ENCODE assay signal across 17 cellular contexts in the genomic region with DNA sequence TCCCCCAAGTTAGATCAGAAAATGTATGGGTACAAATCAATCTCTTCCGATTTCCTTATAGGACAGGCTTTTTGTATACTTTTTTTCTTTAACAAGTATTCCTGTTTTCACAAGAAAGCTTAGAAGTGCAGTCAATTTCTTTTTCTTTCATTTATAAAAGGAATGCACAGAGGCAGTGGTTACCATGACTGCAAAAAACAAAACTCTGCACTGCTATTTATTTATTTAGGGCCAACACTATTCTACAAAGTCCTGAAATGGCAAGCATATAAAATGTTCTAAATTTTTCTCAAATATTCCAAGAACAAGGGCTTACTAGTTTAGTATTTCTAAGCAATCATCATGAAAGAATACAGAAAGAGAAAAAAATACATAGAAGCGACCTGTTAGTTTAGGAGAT. TPM values are rescaled to one million over a fixed set of nuclear protein-coding genes. Genes with fewer than 3 reads are reported as not detected.
DNase-seq lines count a peak whose midpoint lies in the region; ATAC-seq and TF ChIP-seq lines count a peak whose summit lies in the region.
"Had no signal": no experiment of that assay in that cellular context is flagged by ENCODE, and none has a peak within 500 bp of the region (broad histone marks: within the 10 kb centered on the region; RNA-seq: fewer than 3 reads in every experiment).

No MANE protein-coding gene starts in this region.

- no peaks in the 10 kb centered on the region for H4K20me1 ChIP-seq in OCI-LY1 (ENCODE audit: insufficient read depth, low read length)

- H3K9me2 ChIP-seq in OCI-LY1 (ENCODE audit: low read depth, low read length), result no peaks in the 10 kb centered on the region

- peak; percentile 26 for DNase-seq in AG08396 (ENCODE audit: low spot score)
- peak; percentile 87 for DNase-seq in dedifferentiated amniotic fluid mesenchymal stem cell (ENCODE audit: extremely low spot score)
- peak; percentile 45 to 48 for DNase-seq in lung microvascular endothelial cell (ENCODE audit: low read depth in 2 of 2)
- DNase-seq in stimulated activated naive B cell treated with anti-CD40 and anti-IgM and Interleukin-4, amounts not matched to agents 10 μg/mL and 1 μg/mL and 100 μg/mL, for 72 hours, result no peak
- no peak for DNase-seq in SW480 (ENCODE audit: low spot score)
- DNase-seq in immature natural killer cell, result no peak
- DNase-seq: AML-193; colonic mucosa; naive B cell; NCI-H1105; stimulated activated naive CD8-positive, alpha-beta T cell treated with anti-CD3 and anti-CD28 coated beads, Interleukin-15, amount 100 ng/mL, for 72 hours; uterus had no signal

- peaks cover 25% of the 10 kb centered on the region for H3K4me1 ChIP-seq in OCI-LY1 (ENCODE audit: insufficient read depth, low read length, severe bottlenecking)
- H3K4me1 ChIP-seq: colonic mucosa, prostate gland had no signal

- H3K4me1 Mint-ChIP-seq in stimulated activated naive B cell treated with anti-CD40 and anti-IgM and Interleukin-4, amounts not matched to agents 10 μg/mL and 1 μg/mL and 100 μg/mL, for 72 hours, result peaks cover 15 to 37% of the 10 kb centered on the region in 2 donors
- peaks cover 49 to 75% of the 10 kb centered on the region in 2 donors for H3K4me1 Mint-ChIP-seq in immature natural killer cell

- no peak overlapping the region for H3K4me3 ChIP-seq in OCI-LY1 (ENCODE audit: low read depth, low read length, poor library complexity, severe bottlenecking)
- H3K4me3 ChIP-seq: colonic mucosa, prostate gland, uterus had no signal

- no peak overlapping the region for H3K9ac ChIP-seq in OCI-LY1 (ENCODE audit: low read length)

- no peaks in the 10 kb centered on the region for H3K27me3 Mint-ChIP-seq in stimulated activated naive B cell treated with anti-CD40 and anti-IgM and Interleukin-4, amounts not matched to agents 10 μg/mL and 1 μg/mL and 100 μg/mL, for 72 hours
- peaks cover 0 to under 1% (median 0%) of the 10 kb centered on the region in 3 donors for H3K27me3 Mint-ChIP-seq in immature natural killer cell (ENCODE audit: low read depth in 3 of 3)
- H3K27me3 Mint-ChIP-seq: IgD-negative memory B cell; naive B cell; stimulated activated naive CD8-positive, alpha-beta T cell treated with anti-CD3 and anti-CD28 coated beads, Interleukin-15, amount 100 ng/mL, for 72 hours had no signal

- TF ChIP-seq CTCF in OCI-LY1 (IDR thresholded peaks at IDR 0.05; ENCODE audit: low read length), result no peak

- H3K27me3 ChIP-seq in OCI-LY1 (ENCODE audit: insufficient read depth, low read length), result no peaks in the 10 kb centered on the region
- H3K27me3 ChIP-seq: colonic mucosa, uterus had no signal

- ATAC-seq in stimulated activated naive B cell treated with anti-CD40 and anti-IgM and Interleukin-4, amounts not matched to agents 10 μg/mL and 1 μg/mL and 100 μg/mL, for 72 hours (replicated peaks), result no peak
- ATAC-seq in GM18517 (IDR thresholded peaks at IDR 0.05; ENCODE audit: unreplicated experiment), result no peak
- ATAC-seq: stimulated activated naive CD8-positive, alpha-beta T cell treated with anti-CD3 and anti-CD28 coated beads, Interleukin-15, amount 100 ng/mL, for 72 hours had no signal

- H3K36me3 Mint-ChIP-seq in stimulated activated naive B cell treated with anti-CD40 and anti-IgM and Interleukin-4, amounts not matched to agents 10 μg/mL and 1 μg/mL and 100 μg/mL, for 72 hours, result peaks cover 3 to 10% of the 10 kb centered on the region in 2 donors
- H3K36me3 Mint-ChIP-seq in immature natural killer cell, result no peaks in the 10 kb centered on the region
- H3K36me3 Mint-ChIP-seq: IgD-negative memory B cell, naive B cell had no signal

- H3F3A ChIP-seq in OCI-LY1 (ENCODE audit: insufficient read depth, low read length), result no peaks in the 10 kb centered on the region

- no peak overlapping the region for H2AFZ ChIP-seq in OCI-LY1 (ENCODE audit: low read length)

- no peak overlapping the region for H3K27ac Mint-ChIP-seq in stimulated activated naive B cell treated with anti-CD40 and anti-IgM and Interleukin-4, amounts not matched to agents 10 μg/mL and 1 μg/mL and 100 μg/mL, for 72 hours
- H3K27ac Mint-ChIP-seq in immature natural killer cell, result no peak overlapping the region
- H3K27ac Mint-ChIP-seq: activated T-helper 1 cell treated with anti-CD3 and anti-CD28 coated beads, Interleukin-12 subunit alpha, Interleukin-12 subunit beta, Interleukin-2, Interleukin-4 antibody, amounts not matched to agents 30 ng/mL and 10 ng/mL and 1 ng/mL, durations not matched to agents 14 hours and 24 hours and 36 hours; stimulated activated naive CD8-positive, alpha-beta T cell treated with anti-CD3 and anti-CD28 coated beads, Interleukin-15, amount 100 ng/mL, for 72 hours had no signal

- H3K9me3 Mint-ChIP-seq in stimulated activated naive B cell treated with anti-CD40 and anti-IgM and Interleukin-4, amounts not matched to agents 10 μg/mL and 1 μg/mL and 100 μg/mL, for 72 hours, result no peaks in the 10 kb centered on the region
- no peaks in the 10 kb centered on the region for H3K9me3 Mint-ChIP-seq in immature natural killer cell
- H3K9me3 Mint-ChIP-seq: activated T-helper 1 cell treated with anti-CD3 and anti-CD28 coated beads, Interleukin-12 subunit alpha, Interleukin-12 subunit beta, Interleukin-2, Interleukin-4 antibody, amounts not matched to agents 30 ng/mL and 10 ng/mL and 1 ng/mL, durations not matched to agents 14 hours and 24 hours and 36 hours; IgD-negative memory B cell; naive B cell; stimulated activated naive CD8-positive, alpha-beta T cell treated with anti-CD3 and anti-CD28 coated beads, Interleukin-15, amount 100 ng/mL, for 72 hours had no signal

- no peak overlapping the region; the same call in 1 of the 2 replicates for H3K4me2 ChIP-seq in OCI-LY1 (ENCODE audit: low read length)

- no peaks in the 10 kb centered on the region for H3K36me3 ChIP-seq in OCI-LY1 (ENCODE audit: insufficient read depth, low read length)
- H3K36me3 ChIP-seq: colonic mucosa, prostate gland, uterus had no signal

- peaks cover 67% of the 10 kb centered on the region for H3K79me2 ChIP-seq in OCI-LY1 (ENCODE audit: insufficient read depth, low read length)

- peak overlapping the region; percentile 3 for H3K27ac ChIP-seq in OCI-LY1 (ENCODE audit: low read depth, low read length, poor library complexity, severe bottlenecking)
- H3K27ac ChIP-seq: colonic mucosa, prostate gland, uterus had no signal

- no peaks in the 10 kb centered on the region for H3K9me3 ChIP-seq in OCI-LY1 (ENCODE audit: low read length)
- H3K9me3 ChIP-seq: colonic mucosa, prostate gland, uterus had no signal

- H3K4me3 Mint-ChIP-seq in stimulated activated naive B cell treated with anti-CD40 and anti-IgM and Interleukin-4, amounts not matched to agents 10 μg/mL and 1 μg/mL and 100 μg/mL, for 72 hours, result no peak overlapping the region
- H3K4me3 Mint-ChIP-seq in immature natural killer cell, result no peak overlapping the region
- H3K4me3 Mint-ChIP-seq: activated T-helper 1 cell treated with anti-CD3 and anti-CD28 coated beads, Interleukin-12 subunit alpha, Interleukin-12 subunit beta, Interleukin-2, Interleukin-4 antibody, amounts not matched to agents 30 ng/mL and 10 ng/mL and 1 ng/mL, durations not matched to agents 14 hours and 24 hours and 36 hours; naive B cell; stimulated activated naive CD8-positive, alpha-beta T cell treated with anti-CD3 and anti-CD28 coated beads, Interleukin-15, amount 100 ng/mL, for 72 hours had no signal

RNA-seq across cellular contexts. Expression of a gene that starts 22.2 kb away (rescaled TPM):
- total RNA-seq in lung microvascular endothelial cell, result 8.1 and 10.7 TPM in 2 replicates
- 10 to 100 TPM in 1 of 3 donors, 1 to 10 TPM in 2; 6.0 to 17.5 (median 8.4) TPM for polyA plus RNA-seq in immature natural killer cell

RNA-seq across cellular contexts. Expression of a gene that starts 35.6 kb away (rescaled TPM):
- total RNA-seq in lung microvascular endothelial cell, result 7.4 and 9.5 TPM in 2 replicates
- polyA plus RNA-seq in immature natural killer cell, result 10 to 100 TPM; 11.3 to 16.2 (median 14.3) TPM

Comparison
In these comparisons a context has a peak if more than half of its experiments do, and no peak if none do; other contexts are left out.
1. DNase-seq: peak in AG08396 (single experiment), dedifferentiated amniotic fluid mesenchymal stem cell (single experiment) and lung microvascular endothelial cell (2 of 2); none in stimulated activated naive B cell treated with anti-CD40 and anti-IgM and Interleukin-4, amounts not matched to agents 10 μg/mL and 1 μg/mL and 100 μg/mL, for 72 hours (single experiment), SW480 (single experiment) and immature natural killer cell (0 of 3).